In genomic region chr1:222711319-222712252, GRCh38 we compare ENCODE assay signal across 8 cellular contexts. TPM values are rescaled to one million over a fixed set of nuclear protein-coding genes. Genes with fewer than 3 reads are reported as not detected.
DNase-seq lines count a peak whose midpoint lies in the region; ATAC-seq and TF ChIP-seq lines count a peak whose summit lies in the region.

No MANE protein-coding gene starts in this region.

- H3K27ac ChIP-seq in suprapubic skin, result peak overlapping the region; percentile 94

- H3K27me3 ChIP-seq in suprapubic skin, result no peaks in the 10 kb centered on the region

- peak overlapping the region; percentile 74 for H3K4me3 ChIP-seq in fibroblast of pulmonary artery (replicated peaks; ENCODE audit: low read depth, low read length)
- peak overlapping the region; percentile 87 for H3K4me3 ChIP-seq in suprapubic skin

- DNase-seq in DMS53 treated with DMSO at 0.1 percent for 48 hours (lab: John Stamatoyannopoulos, UW; ENCODE audit: unreplicated experiment) (peak; percentile 31), HuH-7 (ENCODE audit: low spot score) (peak; percentile 54), RPMI8226 (peak; percentile 76), fibroblast of pulmonary artery (ENCODE audit: low read depth) (peak; percentile 60), neural crest cell (ENCODE audit: low read depth, low spot score) (peak; percentile 29), suprapubic skin (ENCODE audit: low spot score in 2 of 2) (peak in 1 of 2 donors; percentile 85)
- DNase-seq in activated T-helper 9 cell treated with anti-CD3 and anti-CD28 coated beads, Interleukin-2, amount 50 U/mL, for 16 hours (ENCODE audit: low read depth), result peak; percentile 35

- peaks cover 11% of the 10 kb centered on the region for H3K36me3 Mint-ChIP-seq in neural crest cell (ENCODE audit: low read depth)

- peak overlapping the region; percentile 81 for H3K27ac Mint-ChIP-seq in neural crest cell (ENCODE audit: unreplicated experiment)

- H3K4me1 ChIP-seq in suprapubic skin, result peaks cover 23% of the 10 kb centered on the region

- no peak for TF ChIP-seq POLR2A in suprapubic skin (IDR thresholded peaks at IDR 0.05)

- peaks cover 11% of the 10 kb centered on the region for H3K36me3 ChIP-seq in suprapubic skin

- H3K9me3 ChIP-seq in suprapubic skin, result no peaks in the 10 kb centered on the region

- TF ChIP-seq EP300 in suprapubic skin (IDR thresholded peaks at IDR 0.05), result no peak

- no peaks in the 10 kb centered on the region for H3K27me3 Mint-ChIP-seq in neural crest cell (ENCODE audit: low read depth)

- peak; percentile 32 for ATAC-seq in GM21576 (IDR thresholded peaks at IDR 0.05; ENCODE audit: unreplicated experiment)

- peak overlapping the region; percentile 97 for H3K4me3 Mint-ChIP-seq in neural crest cell

- H3K4me1 Mint-ChIP-seq in neural crest cell, result peaks cover 32% of the 10 kb centered on the region

- no peak for TF ChIP-seq CTCF in fibroblast of pulmonary artery (IDR thresholded peaks at IDR 0.05; ENCODE audit: low read length, missing control alignments)
- TF ChIP-seq CTCF in neural crest cell (conservative IDR thresholded peaks at IDR 0.05), result no peak
- no peak for TF ChIP-seq CTCF in suprapubic skin (IDR thresholded peaks at IDR 0.05)

- peaks cover 2% of the 10 kb centered on the region for H3K9me3 Mint-ChIP-seq in neural crest cell

- WGBS in suprapubic skin, result under 1% methylated on average over 42 of the region's 42 CpGs

RNA-seq across cellular contexts. Expression of gene AIDA, which starts 0.7 kb away (rescaled TPM):
- total RNA-seq in neural crest cell (71.6 and 74.5 TPM in 2 replicates), suprapubic skin (10 to 100 TPM; 27.1 to 31.3 (median 29.1) TPM)

RNA-seq across cellular contexts. Expression of gene BROX, which starts 0.8 kb away (rescaled TPM):
- total RNA-seq in neural crest cell (31.5 and 34.7 TPM in 2 replicates), suprapubic skin (10 to 100 TPM; 41.8 to 57.8 (median 53.8) TPM)

RNA-seq across cellular contexts. Expression of gene FAM177B, which starts 25.4 kb away (rescaled TPM):
- total RNA-seq in neural crest cell, result 0.47 TPM in 1 of 2 replicates, not detected in the other
- 1 to 10 TPM in 1 of 4 donors, not detected in 3; 2.0 TPM for total RNA-seq in suprapubic skin
